In the genomic region with DNA sequence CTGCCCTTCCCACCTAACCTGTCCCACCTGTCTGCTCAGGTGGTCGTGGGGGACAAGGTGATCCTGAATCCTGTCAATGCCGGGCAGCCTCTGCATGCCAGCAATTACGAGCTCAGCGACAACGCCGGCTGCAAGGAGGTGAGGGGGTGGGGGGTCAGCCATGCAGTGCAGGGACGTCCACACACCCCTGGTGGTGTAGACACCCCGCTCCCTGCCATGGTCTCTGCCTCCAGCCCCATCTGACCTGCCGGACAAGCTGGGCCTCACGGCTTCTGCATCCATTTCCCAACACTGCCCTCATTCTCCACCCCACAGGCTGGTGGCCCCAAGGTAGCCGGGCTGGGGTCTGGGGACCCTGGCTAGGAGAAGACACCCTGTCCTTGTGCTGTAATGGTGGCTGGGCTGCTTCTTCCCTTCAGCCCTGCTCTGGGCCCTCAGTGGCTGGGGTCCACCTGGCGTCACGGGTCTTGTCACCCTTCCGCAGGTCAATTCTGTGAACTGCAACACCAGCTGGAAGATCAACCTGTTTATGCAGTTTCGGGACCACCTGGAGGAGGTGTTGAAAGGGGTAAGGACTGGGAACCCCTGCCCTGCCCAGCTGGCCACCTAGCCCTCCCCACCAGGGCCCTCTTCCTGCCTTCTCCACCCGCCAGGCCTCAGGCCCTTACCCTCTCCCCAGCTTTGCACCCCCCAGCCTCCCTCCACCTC, we compare ENCODE assay signal across 1 cellular context.
TF ChIP-seq lines count a peak whose summit lies in the region.

No MANE protein-coding gene starts in this region.

TF ChIP-seq in H1, 55 proteins besides CTCF, POLR2A, EP300 and RAD21:
- TF ChIP-seq POLR2AphosphoS5 (IDR thresholded peaks at IDR 0.05; ENCODE audit: low read depth, low read length): peak; percentile 31; the same call in 1 of the 2 replicates
- TF ChIP-seq KDM4A (IDR thresholded peaks at IDR 0.05; ENCODE audit: low read depth, low read length, severe bottlenecking): no peak
- no peak for TF ChIP-seq TBP (IDR thresholded peaks at IDR 0.05; ENCODE audit: low read depth, low read length)
